Comparison of ENCODE assay signal across 1 cellular context in the genomic region with DNA sequence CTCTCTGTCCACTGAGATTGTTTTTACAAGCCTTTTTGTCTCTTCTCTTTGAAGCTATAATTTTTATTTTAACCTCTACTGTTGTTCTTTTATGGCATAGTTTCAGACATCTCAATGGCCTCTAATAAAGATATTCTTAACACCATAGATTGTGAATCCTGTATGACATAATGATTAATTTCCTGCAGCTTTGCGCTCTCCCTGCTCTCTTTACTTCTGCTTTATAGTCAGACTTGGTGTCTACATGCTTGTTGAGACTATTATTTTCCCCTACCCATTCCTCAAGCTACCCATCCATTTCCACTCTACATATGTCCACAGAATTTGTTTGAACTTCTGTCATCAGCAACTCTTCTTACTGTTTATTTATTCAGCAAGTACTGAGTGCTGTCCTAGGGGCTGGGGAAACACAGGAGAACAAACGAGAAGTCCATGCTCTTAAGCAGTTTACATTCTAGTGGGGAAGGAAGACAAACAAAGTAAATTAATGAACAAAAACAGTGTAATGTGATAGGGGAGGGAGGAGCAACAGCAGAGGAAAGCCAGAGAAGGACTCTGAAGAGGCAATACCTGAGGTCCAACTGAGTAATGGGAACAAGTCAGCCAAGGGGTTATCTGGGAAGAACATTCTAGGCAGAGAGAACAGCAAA.
A peak's percentile ranks its signal among the peaks of the same experiment; 100 is the strongest.
TF ChIP-seq lines count a peak whose summit lies in the region.

No MANE protein-coding gene starts in this region.

TF ChIP-seq in HEK293, 187 proteins besides CTCF, POLR2A, EP300 and RAD21 (continued from another document and continues in another):
- TF ChIP-seq, protein P1, sequence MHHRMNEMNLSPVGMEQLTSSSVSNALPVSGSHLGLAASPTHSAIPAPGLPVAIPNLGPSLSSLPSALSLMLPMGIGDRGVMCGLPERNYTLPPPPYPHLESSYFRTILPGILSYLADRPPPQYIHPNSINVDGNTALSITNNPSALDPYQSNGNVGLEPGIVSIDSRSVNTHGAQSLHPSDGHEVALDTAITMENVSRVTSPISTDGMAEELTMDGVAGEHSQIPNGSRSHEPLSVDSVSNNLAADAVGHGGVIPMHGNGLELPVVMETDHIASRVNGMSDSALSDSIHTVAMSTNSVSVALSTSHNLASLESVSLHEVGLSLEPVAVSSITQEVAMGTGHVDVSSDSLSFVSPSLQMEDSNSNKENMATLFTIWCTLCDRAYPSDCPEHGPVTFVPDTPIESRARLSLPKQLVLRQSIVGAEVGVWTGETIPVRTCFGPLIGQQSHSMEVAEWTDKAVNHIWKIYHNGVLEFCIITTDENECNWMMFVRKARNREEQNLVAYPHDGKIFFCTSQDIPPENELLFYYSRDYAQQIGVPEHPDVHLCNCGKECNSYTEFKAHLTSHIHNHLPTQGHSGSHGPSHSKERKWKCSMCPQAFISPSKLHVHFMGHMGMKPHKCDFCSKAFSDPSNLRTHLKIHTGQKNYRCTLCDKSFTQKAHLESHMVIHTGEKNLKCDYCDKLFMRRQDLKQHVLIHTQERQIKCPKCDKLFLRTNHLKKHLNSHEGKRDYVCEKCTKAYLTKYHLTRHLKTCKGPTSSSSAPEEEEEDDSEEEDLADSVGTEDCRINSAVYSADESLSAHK (tag by site-specific recombination; IDR thresholded peaks at IDR 0.05): peak; percentile 79; the same call in 1 of the 2 replicates
- no peak for TF ChIP-seq ZNF777 (tag by site-specific recombination; IDR thresholded peaks at IDR 0.05; ENCODE audit: borderline replicate concordance)
- no peak for TF ChIP-seq ZNF560 (tag by site-specific recombination; IDR thresholded peaks at IDR 0.05; ENCODE audit: borderline replicate concordance)
- TF ChIP-seq ZNF341 (tag by site-specific recombination; IDR thresholded peaks at IDR 0.05; ENCODE audit: low read depth): peak; percentile 60
- TF ChIP-seq, protein P2, sequence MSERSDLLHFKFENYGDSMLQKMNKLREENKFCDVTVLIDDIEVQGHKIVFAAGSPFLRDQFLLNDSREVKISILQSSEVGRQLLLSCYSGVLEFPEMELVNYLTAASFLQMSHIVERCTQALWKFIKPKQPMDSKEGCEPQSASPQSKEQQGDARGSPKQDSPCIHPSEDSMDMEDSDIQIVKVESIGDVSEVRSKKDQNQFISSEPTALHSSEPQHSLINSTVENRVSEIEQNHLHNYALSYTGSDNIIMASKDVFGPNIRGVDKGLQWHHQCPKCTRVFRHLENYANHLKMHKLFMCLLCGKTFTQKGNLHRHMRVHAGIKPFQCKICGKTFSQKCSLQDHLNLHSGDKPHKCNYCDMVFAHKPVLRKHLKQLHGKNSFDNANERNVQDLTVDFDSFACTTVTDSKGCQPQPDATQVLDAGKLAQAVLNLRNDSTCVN (tag by site-specific recombination; optimal IDR thresholded peaks at IDR 0.05): no peak
- TF ChIP-seq ZNF843 (tag by site-specific recombination; IDR thresholded peaks at IDR 0.05): peak; percentile 79
- no peak for TF ChIP-seq REPIN1 (tag by site-specific recombination; IDR thresholded peaks at IDR 0.05; ENCODE audit: low read depth)
- TF ChIP-seq, protein P3, sequence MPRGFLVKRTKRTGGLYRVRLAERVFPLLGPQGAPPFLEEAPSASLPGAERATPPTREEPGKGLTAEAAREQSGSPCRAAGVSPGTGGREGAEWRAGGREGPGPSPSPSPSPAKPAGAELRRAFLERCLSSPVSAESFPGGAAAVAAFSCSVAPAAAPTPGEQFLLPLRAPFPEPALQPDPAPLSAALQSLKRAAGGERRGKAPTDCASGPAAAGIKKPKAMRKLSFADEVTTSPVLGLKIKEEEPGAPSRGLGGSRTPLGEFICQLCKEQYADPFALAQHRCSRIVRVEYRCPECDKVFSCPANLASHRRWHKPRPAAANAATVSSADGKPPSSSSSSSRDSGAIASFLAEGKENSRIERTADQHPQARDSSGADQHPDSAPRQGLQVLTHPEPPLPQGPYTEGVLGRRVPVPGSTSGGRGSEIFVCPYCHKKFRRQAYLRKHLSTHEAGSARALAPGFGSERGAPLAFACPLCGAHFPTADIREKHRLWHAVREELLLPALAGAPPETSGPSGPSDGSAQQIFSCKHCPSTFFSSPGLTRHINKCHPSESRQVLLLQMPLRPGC (tag by site-specific recombination; IDR thresholded peaks at IDR 0.05): peak; percentile 91
- TF ChIP-seq BCL11B (tag by site-specific recombination; IDR thresholded peaks at IDR 0.05; ENCODE audit: low read depth): no peak
- no peak for TF ChIP-seq ZNF707 (tag by site-specific recombination; IDR thresholded peaks at IDR 0.05)
- 0 out of 2 replicates have a peak, but pooled peaks have one; percentile 47 for TF ChIP-seq ZNF24 (tag by site-specific recombination; IDR thresholded peaks at IDR 0.05)
- TF ChIP-seq, protein P4, sequence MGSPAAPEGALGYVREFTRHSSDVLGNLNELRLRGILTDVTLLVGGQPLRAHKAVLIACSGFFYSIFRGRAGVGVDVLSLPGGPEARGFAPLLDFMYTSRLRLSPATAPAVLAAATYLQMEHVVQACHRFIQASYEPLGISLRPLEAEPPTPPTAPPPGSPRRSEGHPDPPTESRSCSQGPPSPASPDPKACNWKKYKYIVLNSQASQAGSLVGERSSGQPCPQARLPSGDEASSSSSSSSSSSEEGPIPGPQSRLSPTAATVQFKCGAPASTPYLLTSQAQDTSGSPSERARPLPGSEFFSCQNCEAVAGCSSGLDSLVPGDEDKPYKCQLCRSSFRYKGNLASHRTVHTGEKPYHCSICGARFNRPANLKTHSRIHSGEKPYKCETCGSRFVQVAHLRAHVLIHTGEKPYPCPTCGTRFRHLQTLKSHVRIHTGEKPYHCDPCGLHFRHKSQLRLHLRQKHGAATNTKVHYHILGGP (tag by site-specific recombination; IDR thresholded peaks at IDR 0.05): peak; percentile 28; the same call in 1 of the 2 replicates
- TF ChIP-seq, protein P5, sequence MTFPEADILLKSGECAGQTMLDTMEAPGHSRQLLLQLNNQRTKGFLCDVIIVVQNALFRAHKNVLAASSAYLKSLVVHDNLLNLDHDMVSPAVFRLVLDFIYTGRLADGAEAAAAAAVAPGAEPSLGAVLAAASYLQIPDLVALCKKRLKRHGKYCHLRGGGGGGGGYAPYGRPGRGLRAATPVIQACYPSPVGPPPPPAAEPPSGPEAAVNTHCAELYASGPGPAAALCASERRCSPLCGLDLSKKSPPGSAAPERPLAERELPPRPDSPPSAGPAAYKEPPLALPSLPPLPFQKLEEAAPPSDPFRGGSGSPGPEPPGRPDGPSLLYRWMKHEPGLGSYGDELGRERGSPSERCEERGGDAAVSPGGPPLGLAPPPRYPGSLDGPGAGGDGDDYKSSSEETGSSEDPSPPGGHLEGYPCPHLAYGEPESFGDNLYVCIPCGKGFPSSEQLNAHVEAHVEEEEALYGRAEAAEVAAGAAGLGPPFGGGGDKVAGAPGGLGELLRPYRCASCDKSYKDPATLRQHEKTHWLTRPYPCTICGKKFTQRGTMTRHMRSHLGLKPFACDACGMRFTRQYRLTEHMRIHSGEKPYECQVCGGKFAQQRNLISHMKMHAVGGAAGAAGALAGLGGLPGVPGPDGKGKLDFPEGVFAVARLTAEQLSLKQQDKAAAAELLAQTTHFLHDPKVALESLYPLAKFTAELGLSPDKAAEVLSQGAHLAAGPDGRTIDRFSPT (tag by site-specific recombination; IDR thresholded peaks at IDR 0.05): peak; percentile 43; the same call in 1 of the 2 replicates
- TF ChIP-seq, protein P6, sequence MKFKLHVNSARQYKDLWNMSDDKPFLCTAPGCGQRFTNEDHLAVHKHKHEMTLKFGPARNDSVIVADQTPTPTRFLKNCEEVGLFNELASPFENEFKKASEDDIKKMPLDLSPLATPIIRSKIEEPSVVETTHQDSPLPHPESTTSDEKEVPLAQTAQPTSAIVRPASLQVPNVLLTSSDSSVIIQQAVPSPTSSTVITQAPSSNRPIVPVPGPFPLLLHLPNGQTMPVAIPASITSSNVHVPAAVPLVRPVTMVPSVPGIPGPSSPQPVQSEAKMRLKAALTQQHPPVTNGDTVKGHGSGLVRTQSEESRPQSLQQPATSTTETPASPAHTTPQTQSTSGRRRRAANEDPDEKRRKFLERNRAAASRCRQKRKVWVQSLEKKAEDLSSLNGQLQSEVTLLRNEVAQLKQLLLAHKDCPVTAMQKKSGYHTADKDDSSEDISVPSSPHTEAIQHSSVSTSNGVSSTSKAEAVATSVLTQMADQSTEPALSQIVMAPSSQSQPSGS (tag by site-specific recombination; IDR thresholded peaks at IDR 0.05; ENCODE audit: low read depth): no peak
- TF ChIP-seq KLF9 (tag by site-specific recombination; IDR thresholded peaks at IDR 0.05; ENCODE audit: low read depth): no peak
- TF ChIP-seq ZNF629 (tag by site-specific recombination; IDR thresholded peaks at IDR 0.05): peak; percentile 51
- TF ChIP-seq, protein P7, sequence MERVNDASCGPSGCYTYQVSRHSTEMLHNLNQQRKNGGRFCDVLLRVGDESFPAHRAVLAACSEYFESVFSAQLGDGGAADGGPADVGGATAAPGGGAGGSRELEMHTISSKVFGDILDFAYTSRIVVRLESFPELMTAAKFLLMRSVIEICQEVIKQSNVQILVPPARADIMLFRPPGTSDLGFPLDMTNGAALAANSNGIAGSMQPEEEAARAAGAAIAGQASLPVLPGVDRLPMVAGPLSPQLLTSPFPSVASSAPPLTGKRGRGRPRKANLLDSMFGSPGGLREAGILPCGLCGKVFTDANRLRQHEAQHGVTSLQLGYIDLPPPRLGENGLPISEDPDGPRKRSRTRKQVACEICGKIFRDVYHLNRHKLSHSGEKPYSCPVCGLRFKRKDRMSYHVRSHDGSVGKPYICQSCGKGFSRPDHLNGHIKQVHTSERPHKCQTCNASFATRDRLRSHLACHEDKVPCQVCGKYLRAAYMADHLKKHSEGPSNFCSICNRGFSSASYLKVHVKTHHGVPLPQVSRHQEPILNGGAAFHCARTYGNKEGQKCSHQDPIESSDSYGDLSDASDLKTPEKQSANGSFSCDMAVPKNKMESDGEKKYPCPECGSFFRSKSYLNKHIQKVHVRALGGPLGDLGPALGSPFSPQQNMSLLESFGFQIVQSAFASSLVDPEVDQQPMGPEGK (tag by site-specific recombination; IDR thresholded peaks at IDR 0.05): peak; percentile 29; the same call in 1 of the 2 replicates
- peak; percentile 66; the same call in 1 of the 2 replicates for TF ChIP-seq OVOL3 (tag by site-specific recombination; IDR thresholded peaks at IDR 0.05)
- TF ChIP-seq, protein P8, sequence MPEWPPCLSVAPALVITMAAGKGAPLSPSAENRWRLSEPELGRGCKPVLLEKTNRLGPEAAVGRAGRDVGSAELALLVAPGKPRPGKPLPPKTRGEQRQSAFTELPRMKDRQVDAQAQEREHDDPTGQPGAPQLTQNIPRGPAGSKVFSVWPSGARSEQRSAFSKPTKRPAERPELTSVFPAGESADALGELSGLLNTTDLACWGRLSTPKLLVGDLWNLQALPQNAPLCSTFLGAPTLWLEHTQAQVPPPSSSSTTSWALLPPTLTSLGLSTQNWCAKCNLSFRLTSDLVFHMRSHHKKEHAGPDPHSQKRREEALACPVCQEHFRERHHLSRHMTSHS (tag by site-specific recombination; IDR thresholded peaks at IDR 0.05): no peak
- TF ChIP-seq FEZF1 (tag by site-specific recombination; IDR thresholded peaks at IDR 0.05): peak; percentile 80
- TF ChIP-seq ZNF169 (tag by site-specific recombination; IDR thresholded peaks at IDR 0.05): no peak
- no peak for TF ChIP-seq ZNF701 (tag by site-specific recombination; IDR thresholded peaks at IDR 0.05)
- peak; percentile 97 for TF ChIP-seq WT1 (tag by site-specific recombination; IDR thresholded peaks at IDR 0.05)
- TF ChIP-seq, protein P9, sequence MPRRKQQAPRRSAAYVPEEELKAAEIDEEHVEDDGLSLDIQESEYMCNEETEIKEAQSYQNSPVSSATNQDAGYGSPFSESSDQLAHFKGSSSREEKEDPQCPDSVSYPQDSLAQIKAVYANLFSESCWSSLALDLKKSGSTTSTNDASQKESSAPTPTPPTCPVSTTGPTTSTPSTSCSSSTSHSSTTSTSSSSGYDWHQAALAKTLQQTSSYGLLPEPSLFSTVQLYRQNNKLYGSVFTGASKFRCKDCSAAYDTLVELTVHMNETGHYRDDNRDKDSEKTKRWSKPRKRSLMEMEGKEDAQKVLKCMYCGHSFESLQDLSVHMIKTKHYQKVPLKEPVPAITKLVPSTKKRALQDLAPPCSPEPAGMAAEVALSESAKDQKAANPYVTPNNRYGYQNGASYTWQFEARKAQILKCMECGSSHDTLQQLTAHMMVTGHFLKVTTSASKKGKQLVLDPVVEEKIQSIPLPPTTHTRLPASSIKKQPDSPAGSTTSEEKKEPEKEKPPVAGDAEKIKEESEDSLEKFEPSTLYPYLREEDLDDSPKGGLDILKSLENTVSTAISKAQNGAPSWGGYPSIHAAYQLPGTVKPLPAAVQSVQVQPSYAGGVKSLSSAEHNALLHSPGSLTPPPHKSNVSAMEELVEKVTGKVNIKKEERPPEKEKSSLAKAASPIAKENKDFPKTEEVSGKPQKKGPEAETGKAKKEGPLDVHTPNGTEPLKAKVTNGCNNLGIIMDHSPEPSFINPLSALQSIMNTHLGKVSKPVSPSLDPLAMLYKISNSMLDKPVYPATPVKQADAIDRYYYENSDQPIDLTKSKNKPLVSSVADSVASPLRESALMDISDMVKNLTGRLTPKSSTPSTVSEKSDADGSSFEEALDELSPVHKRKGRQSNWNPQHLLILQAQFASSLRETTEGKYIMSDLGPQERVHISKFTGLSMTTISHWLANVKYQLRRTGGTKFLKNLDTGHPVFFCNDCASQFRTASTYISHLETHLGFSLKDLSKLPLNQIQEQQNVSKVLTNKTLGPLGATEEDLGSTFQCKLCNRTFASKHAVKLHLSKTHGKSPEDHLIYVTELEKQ (tag by site-specific recombination; IDR thresholded peaks at IDR 0.05; ENCODE audit: borderline replicate concordance): no peak
- TF ChIP-seq, protein P10, sequence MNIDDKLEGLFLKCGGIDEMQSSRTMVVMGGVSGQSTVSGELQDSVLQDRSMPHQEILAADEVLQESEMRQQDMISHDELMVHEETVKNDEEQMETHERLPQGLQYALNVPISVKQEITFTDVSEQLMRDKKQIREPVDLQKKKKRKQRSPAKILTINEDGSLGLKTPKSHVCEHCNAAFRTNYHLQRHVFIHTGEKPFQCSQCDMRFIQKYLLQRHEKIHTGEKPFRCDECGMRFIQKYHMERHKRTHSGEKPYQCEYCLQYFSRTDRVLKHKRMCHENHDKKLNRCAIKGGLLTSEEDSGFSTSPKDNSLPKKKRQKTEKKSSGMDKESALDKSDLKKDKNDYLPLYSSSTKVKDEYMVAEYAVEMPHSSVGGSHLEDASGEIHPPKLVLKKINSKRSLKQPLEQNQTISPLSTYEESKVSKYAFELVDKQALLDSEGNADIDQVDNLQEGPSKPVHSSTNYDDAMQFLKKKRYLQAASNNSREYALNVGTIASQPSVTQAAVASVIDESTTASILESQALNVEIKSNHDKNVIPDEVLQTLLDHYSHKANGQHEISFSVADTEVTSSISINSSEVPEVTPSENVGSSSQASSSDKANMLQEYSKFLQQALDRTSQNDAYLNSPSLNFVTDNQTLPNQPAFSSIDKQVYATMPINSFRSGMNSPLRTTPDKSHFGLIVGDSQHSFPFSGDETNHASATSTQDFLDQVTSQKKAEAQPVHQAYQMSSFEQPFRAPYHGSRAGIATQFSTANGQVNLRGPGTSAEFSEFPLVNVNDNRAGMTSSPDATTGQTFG (tag by site-specific recombination; IDR thresholded peaks at IDR 0.05; ENCODE audit: borderline replicate concordance): no peak
- no peak for TF ChIP-seq ZNF311 (tag by site-specific recombination; IDR thresholded peaks at IDR 0.05; ENCODE audit: borderline replicate concordance)
- TF ChIP-seq, protein P11, sequence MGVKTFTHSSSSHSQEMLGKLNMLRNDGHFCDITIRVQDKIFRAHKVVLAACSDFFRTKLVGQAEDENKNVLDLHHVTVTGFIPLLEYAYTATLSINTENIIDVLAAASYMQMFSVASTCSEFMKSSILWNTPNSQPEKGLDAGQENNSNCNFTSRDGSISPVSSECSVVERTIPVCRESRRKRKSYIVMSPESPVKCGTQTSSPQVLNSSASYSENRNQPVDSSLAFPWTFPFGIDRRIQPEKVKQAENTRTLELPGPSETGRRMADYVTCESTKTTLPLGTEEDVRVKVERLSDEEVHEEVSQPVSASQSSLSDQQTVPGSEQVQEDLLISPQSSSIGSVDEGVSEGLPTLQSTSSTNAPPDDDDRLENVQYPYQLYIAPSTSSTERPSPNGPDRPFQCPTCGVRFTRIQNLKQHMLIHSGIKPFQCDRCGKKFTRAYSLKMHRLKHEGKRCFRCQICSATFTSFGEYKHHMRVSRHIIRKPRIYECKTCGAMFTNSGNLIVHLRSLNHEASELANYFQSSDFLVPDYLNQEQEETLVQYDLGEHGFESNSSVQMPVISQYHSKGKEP (tag by site-specific recombination; IDR thresholded peaks at IDR 0.05): peak; percentile 6; the same call in 1 of the 2 replicates
